1 cellular context compared by ENCODE assay signal in genomic region chr21:39518055-39518844, GRCh38.
TF ChIP-seq lines count a peak whose summit lies in the region.

No MANE protein-coding gene starts in this region.

TF ChIP-seq in K562, 482 proteins besides CTCF, POLR2A, EP300 and RAD21 (continued from another document):
- no peak for TF ChIP-seq HOMEZ (CRISPR knock-in tag; IDR thresholded peaks at IDR 0.05)
- peak; percentile 57; the same call in 1 of the 2 replicates for TF ChIP-seq CC2D1A (IDR thresholded peaks at IDR 0.05)
- no peak for TF ChIP-seq HES1 (IDR thresholded peaks at IDR 0.05; ENCODE audit: low read depth)
- peak; percentile 87 for TF ChIP-seq DEAF1 (CRISPR knock-in tag; IDR thresholded peaks at IDR 0.05)
- TF ChIP-seq L3MBTL2 (IDR thresholded peaks at IDR 0.05), result peak; percentile 38; the same call in 1 of the 2 replicates
- TF ChIP-seq ZBTB26 (CRISPR knock-in tag; IDR thresholded peaks at IDR 0.05), result 0 out of 2 replicates have a peak, but pooled peaks have one; percentile 12
